Comparison of ENCODE assay signal across 1 cellular context in the genomic region with DNA sequence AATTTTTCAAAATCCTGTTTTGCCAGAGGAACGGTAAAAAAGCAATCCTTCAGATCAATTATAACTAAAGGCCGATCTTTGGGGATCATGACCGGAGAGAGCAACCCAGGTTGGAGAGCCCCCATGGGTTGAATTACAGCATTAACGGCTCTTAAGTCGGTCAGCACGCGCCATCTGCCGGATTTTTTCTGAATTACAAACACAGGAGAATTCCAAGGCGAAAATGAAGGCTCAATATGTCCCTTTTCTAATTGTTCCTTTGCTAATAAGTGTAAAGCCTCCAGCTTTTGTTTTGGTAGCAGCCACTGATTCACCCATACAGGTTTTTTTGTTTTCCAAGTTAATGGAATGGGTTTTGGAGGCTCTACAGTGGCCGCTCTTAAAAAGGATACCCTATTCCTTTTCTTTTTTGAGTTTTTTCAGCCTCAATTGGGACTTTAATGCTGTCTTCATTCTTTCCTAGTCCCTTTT.
TF ChIP-seq lines count a peak whose summit lies in the region.

No MANE protein-coding gene starts in this region.

TF ChIP-seq in IMR-90, 13 proteins besides CTCF, POLR2A, EP300 and RAD21:
- TF ChIP-seq SMC3 (IDR thresholded peaks at IDR 0.05; ENCODE audit: low read depth, low read length), result peak; percentile 64
- TF ChIP-seq, protein P1, sequence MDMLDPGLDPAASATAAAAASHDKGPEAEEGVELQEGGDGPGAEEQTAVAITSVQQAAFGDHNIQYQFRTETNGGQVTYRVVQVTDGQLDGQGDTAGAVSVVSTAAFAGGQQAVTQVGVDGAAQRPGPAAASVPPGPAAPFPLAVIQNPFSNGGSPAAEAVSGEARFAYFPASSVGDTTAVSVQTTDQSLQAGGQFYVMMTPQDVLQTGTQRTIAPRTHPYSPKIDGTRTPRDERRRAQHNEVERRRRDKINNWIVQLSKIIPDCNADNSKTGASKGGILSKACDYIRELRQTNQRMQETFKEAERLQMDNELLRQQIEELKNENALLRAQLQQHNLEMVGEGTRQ (IDR thresholded peaks at IDR 0.05; ENCODE audit: low read depth, low read length), result no peak
